Comparison of ENCODE assay signal across 33 cellular contexts in genomic region chr2:147609301-147609700, GRCh38.
"Had no signal": no experiment of that assay in that cellular context is flagged by ENCODE, and none has a peak within 500 bp of the region (broad histone marks: within the 10 kb centered on the region; RNA-seq: fewer than 3 reads in every experiment).

No MANE protein-coding gene starts in this region.

- H3K27ac Mint-ChIP-seq: activated CD4-positive, alpha-beta memory T cell treated with anti-CD3 and anti-CD28 coated beads for 36 hours; activated CD4-positive, alpha-beta T cell treated with anti-CD3 and anti-CD28 coated beads for 36 hours; activated CD4-positive, alpha-beta T cell treated with anti-CD3 and anti-CD28 coated beads, Interleukin-2, amount 10 ng/mL, durations not matched to agents 24 days and 14 days; activated CD8-positive, alpha-beta memory T cell treated with anti-CD3 and anti-CD28 coated beads, Interleukin-2, amount 10 ng/mL, durations not matched to agents 7 days and 5 days; activated CD8-positive, alpha-beta T cell treated with anti-CD3 and anti-CD28 coated beads, Interleukin-2, amount 10 ng/mL, durations not matched to agents 7 days and 5 days; activated naive CD4-positive, alpha-beta T cell treated with anti-CD3 and anti-CD28 coated beads, Interleukin-2, amount 10 ng/mL, durations not matched to agents 7 days and 5 days; activated naive CD4-positive, alpha-beta T cell treated with anti-CD3 and anti-CD28 coated beads, Interleukin-2, amount 50 U/mL, for 72 hours; activated T-cell treated with anti-CD3 and anti-CD28 coated beads, Interleukin-2, amount 50 U/mL, for 72 hours; brain; T-helper 17 cell; T-helper 2 cell treated with Interferon-gamma antibody and Interleukin-4, amounts not matched to agents 5 μg/mL and 100 μg/mL, for 36 hours had no signal

- H3K36me3 ChIP-seq: adrenal gland, ascending aorta, breast epithelium, cardiac muscle cell, colonic mucosa, WERI-Rb-1 had no signal

- H3K36me3 Mint-ChIP-seq: activated CD4-positive, alpha-beta memory T cell treated with anti-CD3 and anti-CD28 coated beads for 36 hours; activated CD8-positive, alpha-beta memory T cell treated with anti-CD3 and anti-CD28 coated beads, Interleukin-2, amount 10 ng/mL, durations not matched to agents 7 days and 5 days; activated naive CD4-positive, alpha-beta T cell treated with anti-CD3 and anti-CD28 coated beads, Interleukin-2, amount 10 ng/mL, durations not matched to agents 7 days and 5 days; activated naive CD4-positive, alpha-beta T cell treated with anti-CD3 and anti-CD28 coated beads, Interleukin-2, amount 50 U/mL, for 72 hours; brain had no signal

- H3K27me3 Mint-ChIP-seq: activated CD4-positive, alpha-beta memory T cell treated with anti-CD3 and anti-CD28 coated beads for 36 hours; activated CD4-positive, alpha-beta T cell treated with anti-CD3 and anti-CD28 coated beads for 36 hours; activated CD4-positive, alpha-beta T cell treated with anti-CD3 and anti-CD28 coated beads, Interleukin-2, amount 10 ng/mL, durations not matched to agents 24 days and 14 days; activated CD8-positive, alpha-beta memory T cell treated with anti-CD3 and anti-CD28 coated beads, Interleukin-2, amount 10 ng/mL, durations not matched to agents 7 days and 5 days; brain; T-helper 17 cell had no signal

- ATAC-seq: activated CD4-positive, alpha-beta T cell treated with anti-CD3 and anti-CD28 coated beads for 36 hours; activated CD8-positive, alpha-beta memory T cell treated with anti-CD3 and anti-CD28 coated beads, Interleukin-2, amount 10 ng/mL, durations not matched to agents 7 days and 5 days; activated CD8-positive, alpha-beta T cell treated with anti-CD3 and anti-CD28 coated beads, Interleukin-2, amount 10 ng/mL, durations not matched to agents 7 days and 5 days; activated naive CD4-positive, alpha-beta T cell treated with anti-CD3 and anti-CD28 coated beads, Interleukin-2, amount 50 U/mL, for 72 hours; activated T-cell treated with anti-CD3 and anti-CD28 coated beads, Interleukin-2, amount 50 U/mL, for 72 hours; esophagus mucosa; T-helper 17 cell had no signal

- H3K4me1 Mint-ChIP-seq: activated CD8-positive, alpha-beta memory T cell treated with anti-CD3 and anti-CD28 coated beads, Interleukin-2, amount 10 ng/mL, durations not matched to agents 7 days and 5 days; activated naive CD4-positive, alpha-beta T cell treated with anti-CD3 and anti-CD28 coated beads, Interleukin-2, amount 10 ng/mL, durations not matched to agents 7 days and 5 days; T-helper 17 cell had no signal

- H3K9me3 Mint-ChIP-seq: activated CD4-positive, alpha-beta memory T cell treated with anti-CD3 and anti-CD28 coated beads for 36 hours; activated naive CD4-positive, alpha-beta T cell treated with anti-CD3 and anti-CD28 coated beads, Interleukin-2, amount 10 ng/mL, durations not matched to agents 7 days and 5 days; activated naive CD4-positive, alpha-beta T cell treated with anti-CD3 and anti-CD28 coated beads, Interleukin-2, amount 50 U/mL, for 72 hours had no signal

- H3K4me3 Mint-ChIP-seq: activated CD4-positive, alpha-beta memory T cell treated with anti-CD3 and anti-CD28 coated beads for 36 hours; activated CD4-positive, alpha-beta T cell treated with anti-CD3 and anti-CD28 coated beads for 36 hours; activated CD4-positive, alpha-beta T cell treated with anti-CD3 and anti-CD28 coated beads, Interleukin-2, amount 10 ng/mL, durations not matched to agents 24 days and 14 days; activated CD8-positive, alpha-beta memory T cell treated with anti-CD3 and anti-CD28 coated beads, Interleukin-2, amount 10 ng/mL, durations not matched to agents 7 days and 5 days; activated CD8-positive, alpha-beta T cell treated with anti-CD3 and anti-CD28 coated beads, Interleukin-2, amount 10 ng/mL, durations not matched to agents 7 days and 5 days; activated naive CD4-positive, alpha-beta T cell treated with anti-CD3 and anti-CD28 coated beads, Interleukin-2, amount 10 ng/mL, durations not matched to agents 7 days and 5 days; activated T-cell treated with anti-CD3 and anti-CD28 coated beads, Interleukin-2, amount 50 U/mL, for 72 hours; brain; T-helper 17 cell; T-helper 2 cell treated with Interferon-gamma antibody and Interleukin-4, amounts not matched to agents 5 μg/mL and 100 μg/mL, for 36 hours had no signal

- H3K4me1 ChIP-seq: adrenal gland, ascending aorta, breast epithelium, colonic mucosa had no signal

- DNase-seq: activated CD4-positive, alpha-beta memory T cell treated with anti-CD3 and anti-CD28 coated beads for 36 hours; activated CD4-positive, alpha-beta T cell treated with anti-CD3 and anti-CD28 coated beads for 36 hours; activated CD4-positive, alpha-beta T cell treated with anti-CD3 and anti-CD28 coated beads, Interleukin-2, amount 10 ng/mL, durations not matched to agents 24 days and 14 days; activated CD4-positive, CD25-positive, alpha-beta regulatory T cell; activated CD4-positive, CD25-positive, alpha-beta regulatory T cell treated with anti-CD3 and anti-CD28 coated beads, Interleukin-2, amount 50 U/mL, for 72 hours; activated CD8-positive, alpha-beta memory T cell treated with anti-CD3 and anti-CD28 coated beads, Interleukin-2, amount 10 ng/mL, durations not matched to agents 7 days and 5 days; activated CD8-positive, alpha-beta memory T cell treated with anti-CD3 and anti-CD28 coated beads, Interleukin-2, amount 50 U/mL, for 4 hours; activated CD8-positive, alpha-beta T cell treated with anti-CD3 and anti-CD28 coated beads, Interleukin-2, amount 10 ng/mL, durations not matched to agents 7 days and 5 days; activated gamma-delta T cell; activated naive CD4-positive, alpha-beta T cell; activated naive CD4-positive, alpha-beta T cell treated with anti-CD3 and anti-CD28 coated beads, Interleukin-2, amount 10 ng/mL, durations not matched to agents 7 days and 5 days; activated T-cell treated with anti-CD3 and anti-CD28 coated beads, Interleukin-2, amount 50 U/mL, for 1 hour; activated T-cell treated with anti-CD3 and anti-CD28 coated beads, Interleukin-2, amount 50 U/mL, for 72 hours; adrenal gland; central memory CD4-positive, alpha-beta T cell; cerebellar nuclear complex; colonic mucosa; effector CD8-positive, alpha-beta T cell; foreskin fibroblast; head of caudate nucleus; T-helper 1 cell; T-helper 17 cell; T1000; WERI-Rb-1 had no signal

- FAIRE-seq: endometrium, endothelial cell of umbilical vein had no signal

- H3K27me3 ChIP-seq: adrenal gland, ascending aorta, breast epithelium, cardiac muscle cell, colonic mucosa had no signal

- H3K4me3 ChIP-seq: adrenal gland, ascending aorta, breast epithelium, cardiac muscle cell, colonic mucosa had no signal

- H3K27ac ChIP-seq: adrenal gland, ascending aorta, breast epithelium, cardiac muscle cell, colonic mucosa, WERI-Rb-1 had no signal

- H3K9me3 ChIP-seq: adrenal gland, ascending aorta, breast epithelium, colonic mucosa had no signal
